In the genomic region with DNA sequence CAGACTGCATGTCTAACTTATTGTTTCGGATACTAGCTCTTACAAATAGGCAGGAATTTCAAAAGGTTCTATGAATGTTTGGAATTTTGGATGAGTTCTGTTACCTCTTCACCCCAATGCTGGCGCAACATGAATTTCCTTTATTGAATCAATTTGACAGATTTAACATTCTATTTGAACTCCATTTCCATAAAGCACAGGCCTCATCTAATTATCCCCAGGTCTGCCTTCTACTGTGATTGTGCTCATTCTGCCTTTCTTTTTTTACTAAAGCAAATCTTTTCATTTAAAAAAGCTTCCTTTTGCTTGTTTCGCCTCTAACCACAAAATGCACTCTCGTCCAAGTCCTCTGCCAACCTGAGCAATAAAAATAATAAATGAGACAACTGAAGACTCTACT, we compare ENCODE assay signal across 18 cellular contexts.
"Had no signal": no experiment of that assay in that cellular context is flagged by ENCODE, and none has a peak within 500 bp of the region (broad histone marks: within the 10 kb centered on the region; RNA-seq: fewer than 3 reads in every experiment).

No MANE protein-coding gene starts in this region.

- H3K27ac Mint-ChIP-seq: dendritic cell treated with granulocyte-macrophage colony-stimulating factor and Interleukin-4, amounts not matched to agents 40 ng/mL and 50 ng/mL, for 4 days; memory B cell; naive B cell had no signal

- H3K36me3 Mint-ChIP-seq: memory B cell, naive B cell had no signal

- H3K4me1 Mint-ChIP-seq: memory B cell, naive B cell had no signal

- H3K27me3 ChIP-seq: colonic mucosa, esophagus muscularis mucosa, foreskin keratinocyte, gastroesophageal sphincter, heart left ventricle, hepatocyte, left lung had no signal

- H3K4me2 ChIP-seq: hepatocyte had no signal

- H3K36me3 ChIP-seq: colonic mucosa, esophagus muscularis mucosa, gastroesophageal sphincter, heart left ventricle, left lung, lower lobe of right lung had no signal

- H3K79me2 ChIP-seq: hepatocyte had no signal

- H3K9me3 ChIP-seq: colonic mucosa, esophagus muscularis mucosa, gastroesophageal sphincter, heart left ventricle, left lung, lower lobe of right lung, mucosa of descending colon had no signal

- H3K4me1 ChIP-seq: colonic mucosa, esophagus muscularis mucosa, foreskin keratinocyte, gastroesophageal sphincter, heart left ventricle, left lung, lower lobe of right lung had no signal

- H3K27ac ChIP-seq: colonic mucosa, esophagus muscularis mucosa, foreskin keratinocyte, gastroesophageal sphincter, heart left ventricle, hepatocyte, left lung, lower lobe of right lung had no signal

- H3K4me3 Mint-ChIP-seq: dendritic cell treated with granulocyte-macrophage colony-stimulating factor and Interleukin-4, amounts not matched to agents 40 ng/mL and 50 ng/mL, for 4 days; memory B cell; naive B cell had no signal

- H3K9me3 Mint-ChIP-seq: dendritic cell treated with granulocyte-macrophage colony-stimulating factor and Interleukin-4, amounts not matched to agents 40 ng/mL and 50 ng/mL, for 4 days had no signal

- H3K27me3 Mint-ChIP-seq: dendritic cell treated with granulocyte-macrophage colony-stimulating factor and Interleukin-4, amounts not matched to agents 40 ng/mL and 50 ng/mL, for 4 days; memory B cell; naive B cell had no signal

- ATAC-seq: foreskin keratinocyte, gastroesophageal sphincter, heart left ventricle, left cardiac atrium, left lung, left ventricle myocardium superior, lower lobe of right lung, mucosa of descending colon had no signal

- DNase-seq: colonic mucosa; cortex of kidney; effector memory CD4-positive, alpha-beta T cell; foreskin keratinocyte; heart left ventricle; hypothalamus; left cardiac atrium; left lung; left ventricle myocardium superior; lower lobe of right lung; mesendoderm; mucosa of descending colon; naive B cell had no signal

- H2AFZ ChIP-seq: hepatocyte had no signal

- H3K4me3 ChIP-seq: colonic mucosa, esophagus muscularis mucosa, gastroesophageal sphincter, heart left ventricle, hepatocyte, left lung, lower lobe of right lung, mucosa of descending colon had no signal
